In genomic region chr12:114866331-114866730, GRCh38 we compare ENCODE assay signal across 27 cellular contexts.
"Had no signal": no experiment of that assay in that cellular context is flagged by ENCODE, and none has a peak within 500 bp of the region (broad histone marks: within the 10 kb centered on the region; RNA-seq: fewer than 3 reads in every experiment).

No MANE protein-coding gene starts in this region.

- H3K4me1 ChIP-seq: foreskin keratinocyte, gastroesophageal sphincter, psoas muscle, spleen, transverse colon, upper lobe of right lung, vagina had no signal

- H3K27ac ChIP-seq: coronary artery, esophagus muscularis mucosa, foreskin keratinocyte, gastroesophageal sphincter, heart left ventricle, lower lobe of right lung, ovary, psoas muscle, skin epidermis, spleen, thoracic aorta, transverse colon, upper lobe of right lung, vagina had no signal

- H3K27me3 ChIP-seq: foreskin keratinocyte, ovary, spleen, transverse colon, upper lobe of right lung, vagina had no signal

- H3K4me3 ChIP-seq: coronary artery, esophagus muscularis mucosa, gastroesophageal sphincter, heart left ventricle, lower lobe of right lung, ovary, psoas muscle, skin epidermis, spleen, thoracic aorta, transverse colon, upper lobe of right lung, vagina had no signal

- H3K36me3 ChIP-seq: esophagus muscularis mucosa, gastroesophageal sphincter, heart left ventricle, lower lobe of right lung, ovary, spleen, thoracic aorta, transverse colon, upper lobe of right lung, vagina had no signal

- DNase-seq: dermis blood vessel endothelial cell; effector memory CD4-positive, alpha-beta T cell; foreskin keratinocyte; heart left ventricle; hippocampal formation; islet precursor cell; left ventricle myocardium superior; lower lobe of right lung; naive thymus-derived CD8-positive, alpha-beta T cell; occipital lobe; ovary; posterior cingulate gyrus; psoas muscle; right cardiac atrium; spleen; stimulated activated CD4-positive, alpha-beta T cell treated with anti-CD3 and anti-CD28 coated beads, Interleukin-4, amount 100 ng/mL, for 4 hours; stimulated activated naive CD8-positive, alpha-beta T cell treated with anti-CD3 and anti-CD28 coated beads, Interleukin-15, Interleukin-2, amounts not matched to agents 100 U/mL and 50 U/mL, for 24 hours; substantia nigra; transverse colon; upper lobe of right lung had no signal

- H3K9me3 ChIP-seq: gastroesophageal sphincter, lower lobe of right lung, ovary, thoracic aorta, transverse colon, upper lobe of right lung, vagina had no signal

- ATAC-seq: foreskin keratinocyte; gastroesophageal sphincter; heart left ventricle; left ventricle myocardium superior; lower lobe of right lung; naive thymus-derived CD8-positive, alpha-beta T cell; psoas muscle; right cardiac atrium; stimulated activated memory B cell treated with anti-CD40 and anti-IgM and Interleukin-4, amounts not matched to agents 10 μg/mL and 1 μg/mL and 100 μg/mL, for 72 hours; stimulated activated naive CD8-positive, alpha-beta T cell treated with anti-CD3 and anti-CD28 coated beads, Interleukin-15, Interleukin-2, amounts not matched to agents 100 U/mL and 50 U/mL, for 24 hours; upper lobe of right lung had no signal
